ENCODE assay signal across 22 cellular contexts in the genomic region with DNA sequence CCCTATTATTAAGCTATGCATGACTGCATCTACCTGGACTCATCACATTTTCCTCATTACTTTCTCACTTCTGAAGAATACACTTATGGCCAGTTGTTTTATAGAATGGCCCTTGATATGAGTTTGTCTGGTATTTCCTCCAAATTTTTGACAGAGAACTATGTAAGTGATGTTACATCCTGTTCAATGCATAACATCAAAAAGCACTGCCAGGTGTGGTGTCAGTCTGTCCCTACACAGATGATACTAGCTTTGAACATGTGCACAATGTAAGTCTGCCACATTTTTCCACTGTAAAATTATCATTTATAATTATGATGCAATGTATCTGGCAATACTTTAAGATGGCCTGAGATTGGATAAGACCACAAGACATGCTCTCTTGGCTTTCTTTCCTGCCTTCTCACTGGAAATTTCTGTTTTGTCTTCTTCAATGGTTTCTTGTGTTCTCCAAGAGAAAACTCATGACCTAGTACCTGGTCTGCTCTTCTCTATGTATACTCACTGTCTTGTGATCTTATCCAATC.
"Had no signal": no experiment of that assay in that cellular context is flagged by ENCODE, and none has a peak within 500 bp of the region (broad histone marks: within the 10 kb centered on the region; RNA-seq: fewer than 3 reads in every experiment).

No MANE protein-coding gene starts in this region.

- H3K36me3 ChIP-seq: prostate gland, uterus had no signal

- H3K27ac Mint-ChIP-seq: nephron progenitor cell; stimulated activated effector memory CD8-positive, alpha-beta T cell treated with anti-CD3 and anti-CD28 coated beads, Interleukin-12 subunit alpha, Interleukin-12 subunit beta, amount 100 ng/mL, for 72 hours had no signal

- H3K9me3 Mint-ChIP-seq: naive thymus-derived CD8-positive, alpha-beta T cell; nephron progenitor cell; stimulated activated effector memory CD8-positive, alpha-beta T cell treated with anti-CD3 and anti-CD28 coated beads, Interleukin-12 subunit alpha, Interleukin-12 subunit beta, amount 100 ng/mL, for 72 hours had no signal

- H3K27me3 ChIP-seq: dorsolateral prefrontal cortex, gastrocnemius medialis, right atrium auricular region, sigmoid colon, tibial nerve, upper lobe of right lung, uterus had no signal

- H3K4me1 Mint-ChIP-seq: nephron progenitor cell had no signal

- DNase-seq: dorsolateral prefrontal cortex; effector CD4-positive, alpha-beta T cell; foreskin fibroblast; gastrocnemius medialis; head of caudate nucleus; left ventricle myocardium superior; lower lobe of right lung; naive thymus-derived CD8-positive, alpha-beta T cell; nephron progenitor cell; nucleus accumbens; sigmoid colon; stimulated activated CD4-positive, alpha-beta T cell treated with anti-CD3 and anti-CD28 coated beads, Interleukin-2, amount 100 ng/mL, for 24 hours; stimulated activated CD4-positive, alpha-beta T cell treated with anti-CD3 and anti-CD28 coated beads, Interleukin-4, amount 100 ng/mL, for 24 hours; stimulated activated naive CD4-positive, alpha-beta T cell treated with Interleukin-2 at 50 U/mL for 16 hours; upper lobe of right lung; uterus had no signal

- H3K27me3 Mint-ChIP-seq: naive thymus-derived CD8-positive, alpha-beta T cell had no signal

- FAIRE-seq: keratinocyte had no signal

- H3K9me3 ChIP-seq: gastrocnemius medialis, lower lobe of right lung, prostate gland, right atrium auricular region, sigmoid colon, thoracic aorta, tibial nerve, upper lobe of right lung, uterus had no signal

- H3K4me3 ChIP-seq: dorsolateral prefrontal cortex, gastrocnemius medialis, lower lobe of right lung, prostate gland, right atrium auricular region, sigmoid colon, thoracic aorta, tibial nerve, upper lobe of right lung, uterus had no signal

- H3K4me1 ChIP-seq: prostate gland, uterus had no signal

- H3K27ac ChIP-seq: dorsolateral prefrontal cortex, gastrocnemius medialis, lower lobe of right lung, prostate gland, right atrium auricular region, sigmoid colon, thoracic aorta, tibial nerve, upper lobe of right lung, uterus had no signal

- ATAC-seq: gastrocnemius medialis; left ventricle myocardium superior; lower lobe of right lung; naive thymus-derived CD8-positive, alpha-beta T cell; upper lobe of right lung had no signal

- H3K4me3 Mint-ChIP-seq: naive thymus-derived CD8-positive, alpha-beta T cell; nephron progenitor cell; stimulated activated effector memory CD8-positive, alpha-beta T cell treated with anti-CD3 and anti-CD28 coated beads, Interleukin-12 subunit alpha, Interleukin-12 subunit beta, amount 100 ng/mL, for 72 hours had no signal
